Comparison of ENCODE assay signal across 8 cellular contexts in genomic region chr2:231670892-231671616, GRCh38. TPM values are rescaled to one million over a fixed set of nuclear protein-coding genes. Genes with fewer than 3 reads are reported as not detected.
DNase-seq lines count a peak whose midpoint lies in the region; ATAC-seq and TF ChIP-seq lines count a peak whose summit lies in the region.

No MANE protein-coding gene starts in this region.

- peak; percentile 3 for ATAC-seq in GM21786 (IDR thresholded peaks at IDR 0.05; ENCODE audit: unreplicated experiment)
- ATAC-seq in activated CD8-positive, alpha-beta memory T cell treated with anti-CD3 and anti-CD28 coated beads, Interleukin-2, amount 10 ng/mL, durations not matched to agents 7 days and 5 days: no peak

- TF ChIP-seq CTCF in left ventricle myocardium inferior (IDR thresholded peaks at IDR 0.05; ENCODE audit: borderline replicate concordance) (peak; percentile 62), tibial artery (IDR thresholded peaks at IDR 0.05) (peak in 1 of 2 experiments; percentile 27)

- H3K9me3 Mint-ChIP-seq in activated T-helper 1 cell treated with anti-CD3 and anti-CD28 coated beads, Interleukin-12 subunit alpha, Interleukin-12 subunit beta, Interleukin-2, Interleukin-4 antibody, amounts not matched to agents 30 ng/mL and 10 ng/mL and 1 ng/mL, durations not matched to agents 14 hours and 24 hours and 36 hours: no peaks in the 10 kb centered on the region
- H3K9me3 Mint-ChIP-seq in activated CD8-positive, alpha-beta memory T cell treated with anti-CD3 and anti-CD28 coated beads, Interleukin-2, amount 10 ng/mL, durations not matched to agents 7 days and 5 days (ENCODE audit: low read depth): no peaks in the 10 kb centered on the region

- peaks cover 15% of the 10 kb centered on the region for H3K4me1 Mint-ChIP-seq in activated T-helper 1 cell treated with anti-CD3 and anti-CD28 coated beads, Interleukin-12 subunit alpha, Interleukin-12 subunit beta, Interleukin-2, Interleukin-4 antibody, amounts not matched to agents 30 ng/mL and 10 ng/mL and 1 ng/mL, durations not matched to agents 14 hours and 24 hours and 36 hours (ENCODE audit: low read depth)
- H3K4me1 Mint-ChIP-seq in activated CD8-positive, alpha-beta memory T cell treated with anti-CD3 and anti-CD28 coated beads, Interleukin-2, amount 10 ng/mL, durations not matched to agents 7 days and 5 days: peaks cover 9% of the 10 kb centered on the region

- CTCF ChIA-PET in activated CD8-positive, alpha-beta memory T cell treated with anti-CD3 and anti-CD28 coated beads, Interleukin-2, amount 10 ng/mL, durations not matched to agents 7 days and 5 days (lab: Charles Lee): interaction anchor here (1.7 to 23.5 kb wide), 6 partner anchors 9 to 190 kb away, joined by 6 to 680 read pairs (median 152); partner anchors contain the start of gene PTMA

- H3K4me3 Mint-ChIP-seq in activated T-helper 1 cell treated with anti-CD3 and anti-CD28 coated beads, Interleukin-12 subunit alpha, Interleukin-12 subunit beta, Interleukin-2, Interleukin-4 antibody, amounts not matched to agents 30 ng/mL and 10 ng/mL and 1 ng/mL, durations not matched to agents 14 hours and 24 hours and 36 hours: no peak overlapping the region
- no peak overlapping the region for H3K4me3 Mint-ChIP-seq in activated CD8-positive, alpha-beta memory T cell treated with anti-CD3 and anti-CD28 coated beads, Interleukin-2, amount 10 ng/mL, durations not matched to agents 7 days and 5 days

- no peaks in the 10 kb centered on the region for H3K36me3 Mint-ChIP-seq in activated T-helper 1 cell treated with anti-CD3 and anti-CD28 coated beads, Interleukin-12 subunit alpha, Interleukin-12 subunit beta, Interleukin-2, Interleukin-4 antibody, amounts not matched to agents 30 ng/mL and 10 ng/mL and 1 ng/mL, durations not matched to agents 14 hours and 24 hours and 36 hours (ENCODE audit: low read depth)
- H3K36me3 Mint-ChIP-seq in activated CD8-positive, alpha-beta memory T cell treated with anti-CD3 and anti-CD28 coated beads, Interleukin-2, amount 10 ng/mL, durations not matched to agents 7 days and 5 days: no peaks in the 10 kb centered on the region

- no peaks in the 10 kb centered on the region for H3K27me3 Mint-ChIP-seq in activated T-helper 1 cell treated with anti-CD3 and anti-CD28 coated beads, Interleukin-12 subunit alpha, Interleukin-12 subunit beta, Interleukin-2, Interleukin-4 antibody, amounts not matched to agents 30 ng/mL and 10 ng/mL and 1 ng/mL, durations not matched to agents 14 hours and 24 hours and 36 hours (ENCODE audit: insufficient read depth)
- no peaks in the 10 kb centered on the region for H3K27me3 Mint-ChIP-seq in activated CD8-positive, alpha-beta memory T cell treated with anti-CD3 and anti-CD28 coated beads, Interleukin-2, amount 10 ng/mL, durations not matched to agents 7 days and 5 days

- H3K4me3 ChIP-seq in left ventricle myocardium inferior (no peak overlapping the region), tibial artery (no peak overlapping the region)

- peak; percentile 63 for DNase-seq in GF-D8 (lab: John Stamatoyannopoulos, UW)
- peak; percentile 66 for DNase-seq in NCI-H69 (lab: John Stamatoyannopoulos, UW)
- DNase-seq in left ventricle myocardium inferior: no peak
- no peak for DNase-seq in tibial artery
- no peak for DNase-seq in posterior cingulate gyrus
- DNase-seq in activated T-helper 1 cell treated with anti-CD3 and anti-CD28 coated beads, Interleukin-12 subunit alpha, Interleukin-12 subunit beta, Interleukin-2, Interleukin-4 antibody, amounts not matched to agents 30 ng/mL and 10 ng/mL and 1 ng/mL, durations not matched to agents 14 hours and 24 hours and 36 hours (ENCODE audit: low spot score): no peak
- no peak for DNase-seq in activated CD8-positive, alpha-beta memory T cell treated with anti-CD3 and anti-CD28 coated beads, Interleukin-2, amount 10 ng/mL, durations not matched to agents 7 days and 5 days

- no peaks in the 10 kb centered on the region for H3K27me3 ChIP-seq in left ventricle myocardium inferior (ENCODE audit: low read depth)
- H3K27me3 ChIP-seq in tibial artery: no peaks in the 10 kb centered on the region

- H3K9me3 ChIP-seq in left ventricle myocardium inferior (replicated peaks) (no peaks in the 10 kb centered on the region), tibial artery (no peaks in the 10 kb centered on the region)

- intact Hi-C loops in left ventricle myocardium inferior (cut with micrococcal nuclease) (loop anchor here (5.0 kb wide), 1 partner anchor 59 kb away; no protein-coding TSS in a partner anchor), tibial artery (cut with DNase I; ENCODE audit: low total_unique reads) (no loop called here), posterior cingulate gyrus (cut with DNase I) (no loop called here)
- intact Hi-C loops in activated T-helper 1 cell treated with anti-CD3 and anti-CD28 coated beads, Interleukin-12 subunit alpha, Interleukin-12 subunit beta, Interleukin-2, Interleukin-4 antibody, amounts not matched to agents 30 ng/mL and 10 ng/mL and 1 ng/mL, durations not matched to agents 14 hours and 24 hours and 36 hours (cut with micrococcal nuclease): no loop called here

- H3K4me1 ChIP-seq in left ventricle myocardium inferior (peaks cover 77% of the 10 kb centered on the region), tibial artery (peaks cover 0 to 61% (median 39%) of the 10 kb centered on the region in 4 donors)

- H3K27ac Mint-ChIP-seq in activated T-helper 1 cell treated with anti-CD3 and anti-CD28 coated beads, Interleukin-12 subunit alpha, Interleukin-12 subunit beta, Interleukin-2, Interleukin-4 antibody, amounts not matched to agents 30 ng/mL and 10 ng/mL and 1 ng/mL, durations not matched to agents 14 hours and 24 hours and 36 hours: no peak overlapping the region
- H3K27ac Mint-ChIP-seq in activated CD8-positive, alpha-beta memory T cell treated with anti-CD3 and anti-CD28 coated beads, Interleukin-2, amount 10 ng/mL, durations not matched to agents 7 days and 5 days: no peak overlapping the region

- H3K36me3 ChIP-seq in left ventricle myocardium inferior (no peaks in the 10 kb centered on the region), tibial artery (no peaks in the 10 kb centered on the region)

- peak overlapping the region; percentile 93 for H3K27ac ChIP-seq in left ventricle myocardium inferior (replicated peaks)
- H3K27ac ChIP-seq in tibial artery: peak overlapping the region; percentile 74 to 95

RNA-seq across cellular contexts. Expression of gene PTMA, which starts 37.3 kb away (rescaled TPM):
- total RNA-seq in left ventricle myocardium inferior: 209 TPM
- total RNA-seq in activated T-helper 1 cell treated with anti-CD3 and anti-CD28 coated beads, Interleukin-12 subunit alpha, Interleukin-12 subunit beta, Interleukin-2, Interleukin-4 antibody, amounts not matched to agents 30 ng/mL and 10 ng/mL and 1 ng/mL, durations not matched to agents 14 hours and 24 hours and 36 hours: 2,193 and 2,194 TPM in 2 replicates
- 1,000 to 10,000 TPM; 1,489 to 1,775 TPM for total RNA-seq in activated CD8-positive, alpha-beta memory T cell treated with anti-CD3 and anti-CD28 coated beads, Interleukin-2, amount 10 ng/mL, durations not matched to agents 7 days and 5 days

Comparison
In these comparisons a context has a peak if more than half of its experiments do, and no peak if none do; other contexts are left out.
1. DNase-seq: peak in GF-D8 (single experiment) and NCI-H69 (single experiment); none in left ventricle myocardium inferior (single experiment), tibial artery (0 of 2), posterior cingulate gyrus (0 of 10), activated T-helper 1 cell treated with anti-CD3 and anti-CD28 coated beads, Interleukin-12 subunit alpha, Interleukin-12 subunit beta, Interleukin-2, Interleukin-4 antibody, amounts not matched to agents 30 ng/mL and 10 ng/mL and 1 ng/mL, durations not matched to agents 14 hours and 24 hours and 36 hours (single experiment) and activated CD8-positive, alpha-beta memory T cell treated with anti-CD3 and anti-CD28 coated beads, Interleukin-2, amount 10 ng/mL, durations not matched to agents 7 days and 5 days (single experiment).